16 cellular contexts compared by ENCODE assay signal in genomic region chr10:63829020-63829419, GRCh38.
"Had no signal": no experiment of that assay in that cellular context is flagged by ENCODE, and none has a peak within 500 bp of the region (broad histone marks: within the 10 kb centered on the region; RNA-seq: fewer than 3 reads in every experiment).

No MANE protein-coding gene starts in this region.

- H3K27me3 ChIP-seq: pancreas, thyroid gland, uterus had no signal

- ATAC-seq: activated naive CD4-positive, alpha-beta T cell treated with anti-CD3 and anti-CD28 coated beads, Interleukin-2, amount 50 U/mL, for 72 hours; lower lobe of right lung; T-helper 17 cell had no signal

- H3K27ac ChIP-seq: lower lobe of right lung, pancreas, skin epidermis, thyroid gland, uterus had no signal

- H3K4me1 ChIP-seq: lower lobe of right lung, pancreas, thyroid gland, uterus had no signal

- FAIRE-seq: endometrium, pancreas had no signal

- H3K4me3 ChIP-seq: lower lobe of right lung, pancreas, skin epidermis, thyroid gland, uterus had no signal

- H3K36me3 ChIP-seq: lower lobe of right lung, pancreas, thyroid gland, uterus had no signal

- H3K9me3 ChIP-seq: lower lobe of right lung, pancreas, thyroid gland, uterus had no signal

- DNase-seq: activated CD4-positive, alpha-beta T cell treated with anti-CD3 and anti-CD28 coated beads, Interleukin-2, amount 50 U/mL, for 1 hour; activated CD4-positive, CD25-positive, alpha-beta regulatory T cell; activated effector memory CD4-positive, alpha-beta T cell treated with anti-CD3 and anti-CD28 coated beads, Interleukin-2, amount 50 U/mL, for 16 hours; hippocampal formation; kidney glomerular epithelial cell; lower lobe of right lung; naive B cell; pancreas; retina; stimulated activated CD4-positive, alpha-beta T cell treated with anti-CD3 and anti-CD28 coated beads, Interleukin-4, amount 100 ng/mL, for 4 hours; T-helper 17 cell; thyroid gland; uterus had no signal
